ENCODE assay signal across 19 cellular contexts in the genomic region with DNA sequence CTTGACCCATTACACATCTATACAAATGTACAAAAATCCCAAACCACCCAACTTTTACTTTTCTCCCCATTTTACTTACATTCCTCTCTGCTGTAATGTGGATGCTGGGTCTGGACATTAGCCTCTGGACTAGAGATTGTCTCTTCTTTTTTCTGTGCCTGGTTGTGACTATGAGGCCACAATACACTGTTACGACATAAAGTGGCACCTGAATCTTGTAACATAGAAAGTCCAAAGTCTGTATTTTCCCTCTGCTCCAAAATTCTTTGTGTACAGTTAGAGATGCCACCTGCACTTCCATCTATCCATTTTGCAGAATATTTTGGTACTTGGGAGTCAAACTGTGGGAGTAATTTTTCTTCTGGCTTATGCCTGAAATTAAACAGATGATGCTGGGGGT. TPM values are rescaled to one million over a fixed set of nuclear protein-coding genes. Genes with fewer than 3 reads are reported as not detected.
DNase-seq lines count a peak whose midpoint lies in the region; ATAC-seq and TF ChIP-seq lines count a peak whose summit lies in the region.
"Had no signal": no experiment of that assay in that cellular context is flagged by ENCODE, and none has a peak within 500 bp of the region (broad histone marks: within the 10 kb centered on the region; RNA-seq: fewer than 3 reads in every experiment).

No MANE protein-coding gene starts in this region.

- WGBS in testis, 2 donors: 93 to 94% methylated on average over 1 of the region's 1 CpG

- H3K27ac ChIP-seq in PC-9 (0 out of 2 replicates have a peak overlapping the region, but pooled peaks have one; percentile 10), testis (no peak overlapping the region)
- peak overlapping the region; percentile 83 for H3K27ac ChIP-seq in effector memory CD4-positive, alpha-beta T cell (ENCODE audit: insufficient read depth, low read length, poor library complexity, severe bottlenecking)
- H3K27ac ChIP-seq: cardiac muscle cell, HL-60 had no signal

- H3K9me2 ChIP-seq in PC-9 (ENCODE audit: insufficient read depth): no peaks in the 10 kb centered on the region; the same call in 1 of the 2 replicates

- no peaks in the 10 kb centered on the region for H3K79me2 ChIP-seq in PC-9 (ENCODE audit: low read depth)

- DNase-seq in activated T-cell treated with anti-CD3 and anti-CD28 coated beads, Interleukin-2, amount 50 U/mL, for 4 hours: no peak
- no peak for DNase-seq in activated T-cell treated with anti-CD3 and anti-CD28 coated beads, Interleukin-2, amount 50 U/mL, for 1 hour
- DNase-seq in PC-9: no peak
- DNase-seq in effector memory CD4-positive, alpha-beta T cell: no peak
- no peak for DNase-seq in stimulated activated effector memory CD8-positive, alpha-beta T cell treated with anti-CD3 and anti-CD28 coated beads, Interleukin-12 subunit alpha, Interleukin-12 subunit beta, amount 100 ng/mL, for 72 hours (ENCODE audit: low spot score in 2 of 2)
- DNase-seq in testis: no peak
- no peak for DNase-seq in medulla oblongata (ENCODE audit: extremely low spot score)
- DNase-seq: H7; heart left ventricle; islet precursor cell; KBM-7; NCI-H1092 treated with DMSO at 0.1 percent for 48 hours; NCI-H2081 treated with DMSO at 0.1 percent for 48 hours; NCI-H526 treated with DMSO at 0.1 percent for 48 hours; stimulated activated CD4-positive, alpha-beta T cell treated with anti-CD3 and anti-CD28 coated beads, Interleukin-15, amount 100 ng/mL, for 24 hours had no signal

- H3K27ac Mint-ChIP-seq in stimulated activated effector memory CD8-positive, alpha-beta T cell treated with anti-CD3 and anti-CD28 coated beads, Interleukin-12 subunit alpha, Interleukin-12 subunit beta, amount 100 ng/mL, for 72 hours: peak overlapping the region; percentile 88
- H3K27ac Mint-ChIP-seq: mesothelial cell of epicardium had no signal

- BruUV-seq in PC-9 (replicated peaks; lab: Mats Ljungman, UMichigan): no TSS peak

- no peaks in the 10 kb centered on the region for H3K9me3 Mint-ChIP-seq in activated T-cell treated with anti-CD3 and anti-CD28 coated beads, Interleukin-2, amount 50 U/mL, for 4 hours
- no peaks in the 10 kb centered on the region for H3K9me3 Mint-ChIP-seq in stimulated activated effector memory CD8-positive, alpha-beta T cell treated with anti-CD3 and anti-CD28 coated beads, Interleukin-12 subunit alpha, Interleukin-12 subunit beta, amount 100 ng/mL, for 72 hours
- H3K9me3 Mint-ChIP-seq: mesothelial cell of epicardium had no signal

- no peak for ATAC-seq in activated T-cell treated with anti-CD3 and anti-CD28 coated beads, Interleukin-2, amount 50 U/mL, for 4 hours
- ATAC-seq in stimulated activated effector memory CD8-positive, alpha-beta T cell treated with anti-CD3 and anti-CD28 coated beads, Interleukin-12 subunit alpha, Interleukin-12 subunit beta, amount 100 ng/mL, for 72 hours: no peak
- no peak for ATAC-seq in HG02885 (IDR thresholded peaks at IDR 0.05; ENCODE audit: poor library complexity, unreplicated experiment)
- ATAC-seq: heart left ventricle had no signal

- H4K20me1 ChIP-seq in PC-9 (ENCODE audit: insufficient read depth): no peaks in the 10 kb centered on the region

- H3K4me1 Mint-ChIP-seq in activated T-cell treated with anti-CD3 and anti-CD28 coated beads, Interleukin-2, amount 50 U/mL, for 4 hours (ENCODE audit: low read depth): peaks cover 60% of the 10 kb centered on the region
- H3K4me1 Mint-ChIP-seq in stimulated activated effector memory CD8-positive, alpha-beta T cell treated with anti-CD3 and anti-CD28 coated beads, Interleukin-12 subunit alpha, Interleukin-12 subunit beta, amount 100 ng/mL, for 72 hours: peaks cover 23% of the 10 kb centered on the region

- TF ChIP-seq CTCF in PC-9 (conservative IDR thresholded peaks at IDR 0.05) (no peak), testis (IDR thresholded peaks at IDR 0.05) (no peak)

- H3K27me3 Mint-ChIP-seq in activated T-cell treated with anti-CD3 and anti-CD28 coated beads, Interleukin-2, amount 50 U/mL, for 4 hours (ENCODE audit: low read depth): no peaks in the 10 kb centered on the region

- H2AFZ ChIP-seq in PC-9: no peak overlapping the region

- H3K27me3 ChIP-seq in PC-9 (ENCODE audit: insufficient read depth, low read depth) (no peaks in the 10 kb centered on the region), testis (no peaks in the 10 kb centered on the region)
- H3K27me3 ChIP-seq in effector memory CD4-positive, alpha-beta T cell (replicated peaks; ENCODE audit: control insufficient read depth, insufficient read depth, low read length, poor library complexity, severe bottlenecking): no peaks in the 10 kb centered on the region
- H3K27me3 ChIP-seq: cardiac muscle cell, heart left ventricle had no signal

- H3K36me3 ChIP-seq in PC-9 (ENCODE audit: low read depth) (peaks cover 14% of the 10 kb centered on the region; the same call in 1 of the 2 replicates), testis (ENCODE audit: low read depth, missing control alignments) (no peaks in the 10 kb centered on the region)
- peaks cover 9% of the 10 kb centered on the region for H3K36me3 ChIP-seq in effector memory CD4-positive, alpha-beta T cell (ENCODE audit: control insufficient read depth, insufficient read depth, low read length)

- H3K4me1 ChIP-seq in PC-9 (replicated peaks; ENCODE audit: insufficient read depth) (no peaks in the 10 kb centered on the region; the same call in 1 of the 2 replicates), testis (peaks cover 3% of the 10 kb centered on the region)
- peaks cover 53% of the 10 kb centered on the region for H3K4me1 ChIP-seq in effector memory CD4-positive, alpha-beta T cell (ENCODE audit: control insufficient read depth, insufficient read depth, low read length, poor library complexity, severe bottlenecking)

- peak overlapping the region; percentile 31 for H3K4me3 Mint-ChIP-seq in activated T-cell treated with anti-CD3 and anti-CD28 coated beads, Interleukin-2, amount 50 U/mL, for 4 hours
- peak overlapping the region; percentile 50 for H3K4me3 Mint-ChIP-seq in stimulated activated effector memory CD8-positive, alpha-beta T cell treated with anti-CD3 and anti-CD28 coated beads, Interleukin-12 subunit alpha, Interleukin-12 subunit beta, amount 100 ng/mL, for 72 hours
- H3K4me3 Mint-ChIP-seq: mesothelial cell of epicardium had no signal

- H3K36me3 Mint-ChIP-seq in activated T-cell treated with anti-CD3 and anti-CD28 coated beads, Interleukin-2, amount 50 U/mL, for 4 hours (ENCODE audit: insufficient read depth): peaks cover 30% of the 10 kb centered on the region
- H3K36me3 Mint-ChIP-seq in stimulated activated effector memory CD8-positive, alpha-beta T cell treated with anti-CD3 and anti-CD28 coated beads, Interleukin-12 subunit alpha, Interleukin-12 subunit beta, amount 100 ng/mL, for 72 hours: peaks cover 67% of the 10 kb centered on the region

- no peaks in the 10 kb centered on the region for H3F3A ChIP-seq in PC-9 (ENCODE audit: insufficient read depth, low read depth)

- H3K9me3 ChIP-seq in PC-9 (ENCODE audit: insufficient read depth, low read depth) (no peaks in the 10 kb centered on the region), testis (no peaks in the 10 kb centered on the region)
- no peaks in the 10 kb centered on the region for H3K9me3 ChIP-seq in effector memory CD4-positive, alpha-beta T cell (ENCODE audit: control insufficient read depth, low read length)

- intact Hi-C loops in PC-9 (cut with micrococcal nuclease; ENCODE audit: unreplicated experiment): loop anchor here (5.0 kb wide), 1 partner anchor 109 kb away; no protein-coding TSS in a partner anchor
- intact Hi-C loops in testis (cut with DNase I; ENCODE audit: low total_unique reads): no loop called here

- H3K4me3 ChIP-seq in PC-9 (no peak overlapping the region), testis (no peak overlapping the region)
- H3K4me3 ChIP-seq in effector memory CD4-positive, alpha-beta T cell (ENCODE audit: insufficient read depth, low read depth, low read length, poor library complexity, severe bottlenecking): no peak overlapping the region
- H3K4me3 ChIP-seq: cardiac muscle cell, heart left ventricle had no signal

- no peak overlapping the region for H3K4me2 ChIP-seq in PC-9

- TF ChIP-seq POLR2A in testis (IDR thresholded peaks at IDR 0.05): no peak

- CTCF ChIA-PET in PC-9 (lab: Charles Lee): no interaction called here

- POLR2A ChIA-PET in PC-9 (lab: Charles Lee; ENCODE audit: unreplicated experiment): no interaction called here

RNA-seq across cellular contexts. Expression of a gene that starts 22.7 kb away (rescaled TPM):
- total RNA-seq in activated T-cell treated with anti-CD3 and anti-CD28 coated beads, Interleukin-2, amount 50 U/mL, for 4 hours: 10 to 100 TPM; 32.6 to 38.7 (median 34.7) TPM
- total RNA-seq in PC-9 (2021) (14.5 and 15.5 TPM in 2 replicates), testis (10 to 100 TPM; 37.0 to 44.4 TPM)
- polyA plus RNA-seq in testis (ENCODE audit: insufficient read depth, low read depth, low replicate concordance): 40.7 TPM

Comparison
In these comparisons a context has a peak if more than half of its experiments do, and no peak if none do; other contexts are left out.
1. H3K27ac ChIP-seq: peak in PC-9 (single experiment) and effector memory CD4-positive, alpha-beta T cell (single experiment); none in testis (0 of 2).